9 cellular contexts compared by ENCODE assay signal in the genomic region with DNA sequence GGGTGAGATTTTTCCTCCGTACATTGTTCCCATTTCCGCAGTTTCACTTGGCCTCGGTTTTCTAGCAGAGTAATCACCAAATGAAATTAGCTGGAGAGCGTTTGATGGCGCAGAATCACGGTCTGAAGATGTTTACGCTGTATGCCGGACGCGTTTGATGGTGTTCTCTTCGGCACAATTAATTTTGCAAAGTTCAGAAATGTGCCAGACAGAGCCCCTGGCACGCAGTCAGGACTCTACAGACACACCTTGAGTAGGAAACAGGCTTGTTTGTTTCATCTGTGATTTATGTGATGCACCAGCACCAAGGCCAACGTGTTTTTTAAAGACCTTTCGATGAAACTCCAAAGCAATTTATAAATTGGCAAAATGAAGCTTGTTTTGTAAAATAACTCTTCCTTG. TPM values are rescaled to one million over a fixed set of nuclear protein-coding genes. Genes with fewer than 3 reads are reported as not detected.
DNase-seq lines count a peak whose midpoint lies in the region; ATAC-seq, FAIRE-seq and TF ChIP-seq lines count a peak whose summit lies in the region.
"Had no signal": no experiment of that assay in that cellular context is flagged by ENCODE, and none has a peak within 500 bp of the region (broad histone marks: within the 10 kb centered on the region; RNA-seq: fewer than 3 reads in every experiment).

No MANE protein-coding gene starts in this region.

- intact Hi-C loops in activated naive CD4-positive, alpha-beta T cell treated with anti-CD3 and anti-CD28 coated beads for 36 hours (cut with micrococcal nuclease) = loop anchor here (5.0 to 10.0 kb wide), 3 partner anchors 107 to 515 kb away; partner anchors contain the start of gene RICTOR

- peaks cover 7% of the 10 kb centered on the region for H3K4me1 Mint-ChIP-seq in activated naive CD4-positive, alpha-beta T cell treated with anti-CD3 and anti-CD28 coated beads for 36 hours (ENCODE audit: low read depth)
- H3K4me1 Mint-ChIP-seq in mesothelial cell of epicardium = peaks cover 45% of the 10 kb centered on the region

- H3K27me3 Mint-ChIP-seq in activated naive CD4-positive, alpha-beta T cell treated with anti-CD3 and anti-CD28 coated beads for 36 hours (ENCODE audit: low read depth) = peaks cover 56% of the 10 kb centered on the region
- peaks cover 1% of the 10 kb centered on the region for H3K27me3 Mint-ChIP-seq in mesothelial cell of epicardium (ENCODE audit: low read depth)

- CTCF ChIA-PET in activated naive CD4-positive, alpha-beta T cell treated with anti-CD3 and anti-CD28 coated beads for 36 hours (lab: Charles Lee) = interaction anchor here (1.3 kb wide), 1 partner anchor 115 kb away, joined by 4 read pairs; no protein-coding TSS in a partner anchor

- peak; percentile 9 for DNase-seq in activated naive CD4-positive, alpha-beta T cell treated with anti-CD3 and anti-CD28 coated beads for 36 hours
- DNase-seq in activated naive CD4-positive, alpha-beta T cell treated with Interleukin-2 at 50 U/mL for 16 hours = no peak
- DNase-seq in cerebellar cortex (ENCODE audit: low spot score) (peak; percentile 56), mesothelial cell of epicardium (ENCODE audit: low spot score in 2 of 2, unreplicated experiment in 2 of 2) (no peak), urothelium cell line (ENCODE audit: low spot score) (peak; percentile 33), NOMO-1 treated with dmso at 0.1 percent for 144 hours (lab: John Stamatoyannopoulos, UW; ENCODE audit: unreplicated experiment) (no peak)
- DNase-seq in activated CD4-positive, alpha-beta T cell treated with anti-CD3 and anti-CD28 coated beads for 48 hours = no peak

- no peak overlapping the region for H3K27ac Mint-ChIP-seq in activated naive CD4-positive, alpha-beta T cell treated with anti-CD3 and anti-CD28 coated beads for 36 hours
- peak overlapping the region; percentile 94 for H3K27ac Mint-ChIP-seq in mesothelial cell of epicardium

- no peaks in the 10 kb centered on the region for H3K9me3 Mint-ChIP-seq in activated naive CD4-positive, alpha-beta T cell treated with anti-CD3 and anti-CD28 coated beads for 36 hours
- H3K9me3 Mint-ChIP-seq in mesothelial cell of epicardium = no peaks in the 10 kb centered on the region

- no peaks in the 10 kb centered on the region for H3K36me3 Mint-ChIP-seq in activated naive CD4-positive, alpha-beta T cell treated with anti-CD3 and anti-CD28 coated beads for 36 hours (ENCODE audit: low read depth)
- no peaks in the 10 kb centered on the region for H3K36me3 Mint-ChIP-seq in mesothelial cell of epicardium

- no peak for ATAC-seq in HG03025 (IDR thresholded peaks at IDR 0.05; ENCODE audit: low FRiP score, unreplicated experiment)

- no peak for TF ChIP-seq CTCF in mesothelial cell of epicardium (IDR thresholded peaks at IDR 0.05; ENCODE audit: unreplicated experiment)

- no peak for FAIRE-seq in urothelium cell line (lab: Jason Lieb, UNC)

- H3K4me3 Mint-ChIP-seq in activated naive CD4-positive, alpha-beta T cell treated with anti-CD3 and anti-CD28 coated beads for 36 hours = peak overlapping the region; percentile 79
- peak overlapping the region; percentile 92 for H3K4me3 Mint-ChIP-seq in mesothelial cell of epicardium

RNA-seq across cellular contexts. Expression of gene LIFR, which starts 0.9 kb away (rescaled TPM):
- under 1 TPM in 1 of 2 experiments, not detected in 1; 0.20 TPM for total RNA-seq in activated naive CD4-positive, alpha-beta T cell treated with anti-CD3 and anti-CD28 coated beads for 36 hours
- 58.0 to 62.4 TPM (median 62.0 TPM) in 3 replicates for total RNA-seq in mesothelial cell of epicardium
- total RNA-seq: T-helper 1 cell treated with Interleukin-12 subunit alpha and Interleukin-12 subunit beta and Interleukin-4 antibody, amounts not matched to agents 30 ng/mL and 1 ng/mL, for 36 hours had no signal

Comparison
In these comparisons a context has a peak if more than half of its experiments do, and no peak if none do; other contexts are left out.
1. DNase-seq: peak in activated naive CD4-positive, alpha-beta T cell treated with anti-CD3 and anti-CD28 coated beads for 36 hours (single experiment), cerebellar cortex (single experiment) and urothelium cell line (single experiment); none in activated naive CD4-positive, alpha-beta T cell treated with Interleukin-2 at 50 U/mL for 16 hours (single experiment), mesothelial cell of epicardium (0 of 2), NOMO-1 treated with dmso at 0.1 percent for 144 hours (single experiment) and activated CD4-positive, alpha-beta T cell treated with anti-CD3 and anti-CD28 coated beads for 48 hours (single experiment).
2. RNA of gene LIFR, which starts 0.9 kb away (total RNA-seq): 58.0 to 62.4 TPM in mesothelial cell of epicardium; 0.20 TPM in activated naive CD4-positive, alpha-beta T cell treated with anti-CD3 and anti-CD28 coated beads for 36 hours; every median in the first group is over 10 times any median in the second.